Comparison of ENCODE assay signal across 8 cellular contexts in genomic region chr15:58227706-58228543, GRCh38.
DNase-seq lines count a peak whose midpoint lies in the region; ATAC-seq and TF ChIP-seq lines count a peak whose summit lies in the region.

No MANE protein-coding gene starts in this region.

- H3K9me3 ChIP-seq in Panc1 (ENCODE audit: control insufficient read depth, insufficient read depth, low read depth, low read length), result no peaks in the 10 kb centered on the region
- no peaks in the 10 kb centered on the region for H3K9me3 ChIP-seq in neuronal stem cell (replicated peaks in 1 of 2; ENCODE audit: control insufficient read depth in 2 of 2, insufficient read depth in 1 of 2, low read depth in 1 of 2, low read length in 2 of 2)
- H3K9me3 ChIP-seq in testis, result no peaks in the 10 kb centered on the region

- H3K79me1 ChIP-seq in neuronal stem cell (ENCODE audit: low read depth, low read length), result no peaks in the 10 kb centered on the region

- POLR2A ChIA-PET in Panc1 (lab: Charles Lee), result no interaction called here

- TF ChIP-seq CTCF in Panc1 (IDR thresholded peaks at IDR 0.05) (peak; percentile 91), testis (IDR thresholded peaks at IDR 0.05) (peak; percentile 65 to 77 (median 74))

- no peak overlapping the region for H2BK12ac ChIP-seq in neuronal stem cell (ENCODE audit: low read length)

- peak; percentile 46 for DNase-seq in Caki2 (ENCODE audit: low read depth)
- DNase-seq in Jurkat, Clone E6-1 (ENCODE audit: low read depth, low spot score), result peak; percentile 80
- DNase-seq in Panc1 (ENCODE audit: low read depth, low spot score), result peak; percentile 67
- DNase-seq in activated T-helper 1 cell treated with Interleukin-2 at 50 U/mL for 16 hours (ENCODE audit: low read depth), result peak; percentile 27
- DNase-seq in fibroblast of peridontal ligament (ENCODE audit: extremely low read depth), result peak; percentile 89
- peak; percentile 60 for DNase-seq in neuronal stem cell (ENCODE audit: low spot score)
- DNase-seq in testis, result peak; percentile 87

- no peak overlapping the region for H4K8ac ChIP-seq in neuronal stem cell (ENCODE audit: low read depth, low read length)

- CTCF ChIA-PET in Panc1 (lab: Charles Lee), result interaction anchor here (0.5 to 0.7 kb wide), 2 partner anchors 14 to 193 kb away, joined by 3 read pairs; no protein-coding TSS in a partner anchor

- WGBS in neuronal stem cell (ENCODE audit: extremely low coverage in 2 of 2, insufficient read length in 2 of 2, insufficient replicate concordance in 1 of 2), 2 donors, result no CpG with 5 or more reads among the region's 8 CpGs
- WGBS in testis, 2 donors, result 53 to 55% methylated on average over 8 of the region's 8 CpGs

- BruUV-seq in Panc1 (replicated peaks; lab: Mats Ljungman, UMichigan), result no TSS peak

- H3K4me1 ChIP-seq in Panc1 (ENCODE audit: control insufficient read depth, insufficient read depth, low read length) (peaks cover 3% of the 10 kb centered on the region; the same call in 1 of the 2 replicates), neuronal stem cell (ENCODE audit: control insufficient read depth in 2 of 2, insufficient read depth in 1 of 2, low read depth in 1 of 2, low read length in 2 of 2) (peaks cover 10 to 13% of the 10 kb centered on the region in 2 donors), testis (peaks cover 5% of the 10 kb centered on the region)

- H3K4me2 ChIP-seq in neuronal stem cell (ENCODE audit: insufficient read depth, low read length, poor library complexity, severe bottlenecking), result no peak overlapping the region

- no peaks in the 10 kb centered on the region for H3K27me3 ChIP-seq in Panc1 (ENCODE audit: control insufficient read depth, insufficient read depth, low read length)
- no peaks in the 10 kb centered on the region for H3K27me3 ChIP-seq in neuronal stem cell (ENCODE audit: control insufficient read depth in 3 of 3, insufficient read depth in 3 of 3, low read depth in 1 of 3, low read length in 3 of 3)
- no peaks in the 10 kb centered on the region for H3K27me3 ChIP-seq in testis

- H3K36me3 ChIP-seq in Panc1 (ENCODE audit: control insufficient read depth, insufficient read depth, low read length), result no peaks in the 10 kb centered on the region
- H3K36me3 ChIP-seq in neuronal stem cell (replicated peaks in 1 of 2; ENCODE audit: control insufficient read depth in 2 of 2, insufficient read depth in 2 of 2, low read length in 2 of 2), result no peaks in the 10 kb centered on the region
- no peaks in the 10 kb centered on the region for H3K36me3 ChIP-seq in testis (ENCODE audit: low read depth, missing control alignments)

- TF ChIP-seq POLR2A in testis (IDR thresholded peaks at IDR 0.05), result no peak

- H3K4ac ChIP-seq in neuronal stem cell (ENCODE audit: low read length), result no peak overlapping the region

- no peak overlapping the region for H2AK5ac ChIP-seq in neuronal stem cell (ENCODE audit: low read depth, low read length)

- in situ Hi-C loops in Caki2 (cut with HindIII; ENCODE audit: low pct_unique_long_range_greater_than_20kb, low sequenced_read_pairs) (no loop called here), Panc1 (cut with HindIII; ENCODE audit: low pct_unique_long_range_greater_than_20kb, low sequenced_read_pairs) (no loop called here)

- H3K9ac ChIP-seq in neuronal stem cell (ENCODE audit: low read depth, low read length, poor library complexity), result no peak overlapping the region

- H2BK15ac ChIP-seq in neuronal stem cell (ENCODE audit: low read length), result no peak overlapping the region

- H4K91ac ChIP-seq in neuronal stem cell (ENCODE audit: low read depth, low read length, poor library complexity), result no peak overlapping the region

- no peak overlapping the region for H3K14ac ChIP-seq in neuronal stem cell (ENCODE audit: low read length)

- intact Hi-C loops in Panc1 (cut with micrococcal nuclease; ENCODE audit: unreplicated experiment), result loop anchor here (5.0 to 10.0 kb wide), 2 partner anchors 527 to 739 kb away; no protein-coding TSS in a partner anchor
- intact Hi-C loops in testis (cut with DNase I; ENCODE audit: low total_unique reads), result no loop called here

- peak overlapping the region; percentile 74 for H2AFZ ChIP-seq in neuronal stem cell (ENCODE audit: low read length)

- H3K4me3 ChIP-seq in Jurkat, Clone E6-1 (ENCODE audit: low read length), result no peak overlapping the region
- H3K4me3 ChIP-seq in Panc1 (ENCODE audit: low read depth in 2 of 2, low read length in 2 of 2) (no peak overlapping the region), neuronal stem cell (ENCODE audit: low read length in 2 of 2) (no peak overlapping the region), testis (no peak overlapping the region)

- H2BK120ac ChIP-seq in neuronal stem cell (ENCODE audit: low read depth, low read length), result no peak overlapping the region

- H3K23ac ChIP-seq in neuronal stem cell (ENCODE audit: low read depth, low read length, poor library complexity), result no peak overlapping the region

- peak; percentile 88 for ATAC-seq in Panc1
- no peak for ATAC-seq in GM19023 (IDR thresholded peaks at IDR 0.05; ENCODE audit: unreplicated experiment)

- H3K18ac ChIP-seq in neuronal stem cell (ENCODE audit: low read length), result no peak overlapping the region

- H3K27ac ChIP-seq in Panc1 (ENCODE audit: low read length), result no peak overlapping the region
- no peak overlapping the region for H3K27ac ChIP-seq in neuronal stem cell (replicated peaks; ENCODE audit: low read length)
- no peak overlapping the region for H3K27ac ChIP-seq in testis

- H2BK5ac ChIP-seq in neuronal stem cell (ENCODE audit: low read length), result no peak overlapping the region

Comparison
In these comparisons a context has a peak if more than half of its experiments do, and no peak if none do; other contexts are left out.
1. DNase-seq: peak in every context shown above with its lines; median percentile 89 in fibroblast of peridontal ligament; 87 in testis; 80 in Jurkat, Clone E6-1; 67 in Panc1; 60 in neuronal stem cell; 46 in Caki2; 27 in activated T-helper 1 cell treated with Interleukin-2 at 50 U/mL for 16 hours.